20 cellular contexts compared by ENCODE assay signal in the genomic region with DNA sequence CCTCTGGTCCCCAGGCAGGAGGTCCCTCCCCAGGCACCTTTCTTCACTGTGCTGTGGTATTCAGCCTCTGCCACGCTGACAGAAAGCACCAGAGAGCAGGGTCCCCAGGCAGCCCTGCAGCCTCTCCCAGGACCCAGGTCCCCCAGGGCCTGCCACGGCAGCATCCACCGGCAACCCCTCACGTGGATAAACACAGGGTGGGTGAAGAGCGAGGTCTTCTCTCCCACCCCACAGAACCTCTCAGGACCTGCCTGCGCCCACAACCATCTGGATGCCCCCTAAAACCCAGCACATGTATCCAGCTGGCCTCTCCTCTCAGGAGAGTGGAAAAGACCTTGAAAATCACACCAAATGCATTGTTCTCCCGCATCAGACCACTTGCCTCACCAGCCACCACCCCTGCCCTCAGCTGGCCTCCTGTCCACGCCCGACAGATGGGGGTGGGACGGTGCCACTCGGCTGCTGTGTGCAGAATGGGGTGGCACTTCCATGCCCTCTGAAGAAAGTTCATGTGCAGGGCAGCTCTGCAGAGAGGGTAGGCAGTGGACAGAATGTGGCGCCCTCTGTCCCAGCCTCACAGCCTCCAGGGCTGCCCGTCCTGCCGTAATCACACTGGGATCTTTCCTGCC. TPM values are rescaled to one million over a fixed set of nuclear protein-coding genes. Genes with fewer than 3 reads are reported as not detected.
DNase-seq lines count a peak whose midpoint lies in the region; ATAC-seq and TF ChIP-seq lines count a peak whose summit lies in the region.
"Had no signal": no experiment of that assay in that cellular context is flagged by ENCODE, and none has a peak within 500 bp of the region (broad histone marks: within the 10 kb centered on the region; RNA-seq: fewer than 3 reads in every experiment).

No MANE protein-coding gene starts in this region.

- H3K9me3 Mint-ChIP-seq in glutamatergic neuron (ENCODE audit: unreplicated experiment), result peaks cover 7% of the 10 kb centered on the region
- H3K9me3 Mint-ChIP-seq: IgD-negative memory B cell had no signal

- no peaks in the 10 kb centered on the region for H3K4me1 Mint-ChIP-seq in glutamatergic neuron (ENCODE audit: low read depth, unreplicated experiment)
- H3K4me1 Mint-ChIP-seq: CD4-positive, alpha-beta memory T cell; GM23338; IgD-negative memory B cell had no signal

- no peak for ATAC-seq in left cardiac atrium
- ATAC-seq in mucosa of descending colon, result peak; percentile 2
- ATAC-seq: GM23338, Panc1 had no signal

- H3K36me3 ChIP-seq in left ventricle myocardium inferior (no peaks in the 10 kb centered on the region), mucosa of descending colon (ENCODE audit: low read depth) (no peaks in the 10 kb centered on the region)
- no peaks in the 10 kb centered on the region for H3K36me3 ChIP-seq in effector memory CD4-positive, alpha-beta T cell (ENCODE audit: control insufficient read depth, insufficient read depth, low read length)
- H3K36me3 ChIP-seq: BE2C had no signal

- DNase-seq in left cardiac atrium, result peak; percentile 12
- DNase-seq in left ventricle myocardium inferior, result no peak
- peak; percentile 12 for DNase-seq in glutamatergic neuron
- peak in 2 of 3 donors; percentile 7 to 8 for DNase-seq in mucosa of descending colon
- DNase-seq in stimulated activated CD4-positive, alpha-beta T cell treated with anti-CD3 and anti-CD28 coated beads, Interleukin-15, amount 100 ng/mL, for 24 hours, result no peak
- no peak for DNase-seq in LoVo (ENCODE audit: low spot score)
- no peak for DNase-seq in effector memory CD4-positive, alpha-beta T cell
- DNase-seq: BE2C; CD4-positive, alpha-beta memory T cell; DND-41; NCI-H1694; NCI-H2081 treated with DMSO at 0.1 percent for 48 hours; NCI-H2171 treated with DMSO at 0.1 percent for 48 hours; NCI-H524 treated with DMSO at 0.1 percent for 48 hours; NCI-H82 had no signal

- peaks cover 2% of the 10 kb centered on the region for H3K27me3 Mint-ChIP-seq in glutamatergic neuron (ENCODE audit: unreplicated experiment)
- H3K27me3 Mint-ChIP-seq: CD4-positive, alpha-beta memory T cell; IgD-negative memory B cell had no signal

- H3K4me3 Mint-ChIP-seq in glutamatergic neuron (ENCODE audit: unreplicated experiment), result no peak overlapping the region
- H3K4me3 Mint-ChIP-seq: CD4-positive, alpha-beta memory T cell; GM23338; IgD-negative memory B cell had no signal

- H3K27ac Mint-ChIP-seq in glutamatergic neuron (ENCODE audit: unreplicated experiment), result no peak overlapping the region
- H3K27ac Mint-ChIP-seq: GM23338, IgD-negative memory B cell had no signal

- no peak for TF ChIP-seq CTCF in left ventricle myocardium inferior (IDR thresholded peaks at IDR 0.05; ENCODE audit: borderline replicate concordance)
- no peak for TF ChIP-seq CTCF in glutamatergic neuron (IDR thresholded peaks at IDR 0.05; ENCODE audit: partially characterized antibody, unreplicated experiment)
- TF ChIP-seq CTCF in mucosa of descending colon (IDR thresholded peaks at IDR 0.05), result no peak

- intact Hi-C loops in left cardiac atrium (cut with DNase I) (no loop called here), left ventricle myocardium inferior (cut with micrococcal nuclease) (no loop called here), mucosa of descending colon (cut with DNase I, micrococcal nuclease) (no loop called here)

- peaks cover 43% of the 10 kb centered on the region for H3K4me1 ChIP-seq in left ventricle myocardium inferior
- H3K4me1 ChIP-seq in mucosa of descending colon (ENCODE audit: low read depth), result peaks cover 2% of the 10 kb centered on the region
- H3K4me1 ChIP-seq in effector memory CD4-positive, alpha-beta T cell (ENCODE audit: control insufficient read depth, insufficient read depth, low read length, poor library complexity, severe bottlenecking), result no peaks in the 10 kb centered on the region
- H3K4me1 ChIP-seq: BE2C had no signal

- H3K36me3 Mint-ChIP-seq in glutamatergic neuron (ENCODE audit: unreplicated experiment), result no peaks in the 10 kb centered on the region
- H3K36me3 Mint-ChIP-seq: CD4-positive, alpha-beta memory T cell; IgD-negative memory B cell had no signal

- peaks cover 28% of the 10 kb centered on the region for H3K27me3 ChIP-seq in left ventricle myocardium inferior (ENCODE audit: low read depth)
- H3K27me3 ChIP-seq in effector memory CD4-positive, alpha-beta T cell (replicated peaks; ENCODE audit: control insufficient read depth, insufficient read depth, low read length, poor library complexity, severe bottlenecking), result no peaks in the 10 kb centered on the region
- H3K27me3 ChIP-seq: BE2C had no signal

- no peak overlapping the region for H3K27ac ChIP-seq in left ventricle myocardium inferior (replicated peaks)
- no peak overlapping the region for H3K27ac ChIP-seq in effector memory CD4-positive, alpha-beta T cell (ENCODE audit: insufficient read depth, low read length, poor library complexity, severe bottlenecking)

- H3K4me3 ChIP-seq in left ventricle myocardium inferior (no peak overlapping the region), mucosa of descending colon (no peak overlapping the region)
- H3K4me3 ChIP-seq in effector memory CD4-positive, alpha-beta T cell (ENCODE audit: insufficient read depth, low read depth, low read length, poor library complexity, severe bottlenecking), result no peak overlapping the region
- H3K4me3 ChIP-seq: GM23338 had no signal

- H3K9me3 ChIP-seq in left ventricle myocardium inferior (replicated peaks) (peaks cover 9% of the 10 kb centered on the region), mucosa of descending colon (no peaks in the 10 kb centered on the region)
- no peaks in the 10 kb centered on the region for H3K9me3 ChIP-seq in effector memory CD4-positive, alpha-beta T cell (ENCODE audit: control insufficient read depth, low read length)
- H3K9me3 ChIP-seq: BE2C had no signal

RNA-seq across cellular contexts. Expression of a gene that starts 4.0 kb away (rescaled TPM):
- total RNA-seq in left cardiac atrium (not detected), left ventricle myocardium inferior (not detected), glutamatergic neuron (ENCODE audit: unreplicated experiment) (not detected), mucosa of descending colon (under 1 TPM in 2 of 3 donors, not detected in 1; 0.07 to 0.19 TPM)
- total RNA-seq: CD4-positive, alpha-beta memory T cell; GM23338; M059J; SK-MEL-5 had no signal

RNA-seq across cellular contexts. Expression of a gene that starts 6.1 kb away (rescaled TPM):
- not detected for total RNA-seq in left cardiac atrium
- not detected for total RNA-seq in left ventricle myocardium inferior
- total RNA-seq in glutamatergic neuron (ENCODE audit: unreplicated experiment), result not detected
- 10 to 100 TPM in 1 of 3 donors, 1 to 10 TPM in 2; 3.3 to 13.2 (median 8.1) TPM for total RNA-seq in mucosa of descending colon
- total RNA-seq: CD4-positive, alpha-beta memory T cell; GM23338; M059J; SK-MEL-5 had no signal

RNA-seq across cellular contexts. Expression of a gene that starts 33.5 kb away (rescaled TPM):
- under 1 TPM; 0.24 to 0.29 TPM for total RNA-seq in left cardiac atrium
- not detected for total RNA-seq in left ventricle myocardium inferior
- not detected for total RNA-seq in glutamatergic neuron (ENCODE audit: unreplicated experiment)
- 1 to 10 TPM in 2 of 3 donors, under 1 TPM in 1; 0.22 to 4.1 (median 1.0) TPM for total RNA-seq in mucosa of descending colon
- total RNA-seq: CD4-positive, alpha-beta memory T cell; GM23338; M059J had no signal

Comparison
In these comparisons a context has a peak if more than half of its experiments do, and no peak if none do; other contexts are left out.
1. DNase-seq: peak in left cardiac atrium (single experiment), glutamatergic neuron (single experiment) and mucosa of descending colon (2 of 3); none in left ventricle myocardium inferior (single experiment), stimulated activated CD4-positive, alpha-beta T cell treated with anti-CD3 and anti-CD28 coated beads, Interleukin-15, amount 100 ng/mL, for 24 hours (single experiment), LoVo (single experiment) and effector memory CD4-positive, alpha-beta T cell (0 of 3).